8 cellular contexts compared by ENCODE assay signal in the genomic region with DNA sequence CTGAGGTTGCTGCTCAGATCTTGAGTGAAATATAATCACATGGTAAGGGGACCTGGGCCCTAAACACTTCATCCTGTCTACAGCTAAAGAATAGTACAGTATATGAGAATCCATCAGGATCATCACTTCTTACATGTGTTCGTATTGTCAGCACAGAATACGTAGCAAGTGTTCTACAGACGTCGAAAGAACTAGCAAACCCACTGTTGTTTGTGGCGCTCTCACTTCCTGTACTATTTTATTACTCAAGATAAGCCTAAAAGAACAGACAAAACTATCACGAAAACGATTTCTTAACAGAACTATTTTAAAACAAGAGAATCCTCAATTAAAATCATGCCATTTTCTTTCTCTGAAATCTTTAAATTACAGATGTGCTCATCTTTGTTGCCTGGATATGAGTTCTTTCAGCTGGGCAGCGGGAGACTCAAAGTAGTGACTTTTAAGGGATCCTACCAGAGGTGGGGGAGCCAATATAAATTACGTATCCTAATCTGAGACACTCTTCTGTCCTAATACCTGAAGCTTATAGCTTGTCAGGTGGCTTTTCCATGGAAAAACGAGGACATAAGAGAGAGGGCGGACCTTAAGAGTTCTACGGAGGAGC. TPM values are rescaled to one million over a fixed set of nuclear protein-coding genes. Genes with fewer than 3 reads are reported as not detected.
DNase-seq lines count a peak whose midpoint lies in the region; ATAC-seq lines count a peak whose summit lies in the region.

No MANE protein-coding gene starts in this region.

- peaks cover 34% of the 10 kb centered on the region for H3K4me1 Mint-ChIP-seq in activated naive CD8-positive, alpha-beta T cell treated with anti-CD3 and anti-CD28 coated beads, Interleukin-2, amount 50 U/mL, for 24 hours
- H3K4me1 Mint-ChIP-seq in stimulated activated effector memory CD8-positive, alpha-beta T cell treated with anti-CD3 and anti-CD28 coated beads, Interleukin-12 subunit alpha, Interleukin-12 subunit beta, amount 100 ng/mL, for 72 hours, result peaks cover 22% of the 10 kb centered on the region

- H3K27ac Mint-ChIP-seq in activated naive CD8-positive, alpha-beta T cell treated with anti-CD3 and anti-CD28 coated beads, Interleukin-2, amount 50 U/mL, for 24 hours, result peak overlapping the region; percentile 100
- peak overlapping the region; percentile 100 for H3K27ac Mint-ChIP-seq in stimulated activated effector memory CD8-positive, alpha-beta T cell treated with anti-CD3 and anti-CD28 coated beads, Interleukin-12 subunit alpha, Interleukin-12 subunit beta, amount 100 ng/mL, for 72 hours

- H3K9me3 ChIP-seq in iPS-18c (ENCODE audit: control insufficient read depth, insufficient read depth, low read length), result peaks cover 2% of the 10 kb centered on the region

- H3K9me3 Mint-ChIP-seq in activated naive CD8-positive, alpha-beta T cell treated with anti-CD3 and anti-CD28 coated beads, Interleukin-2, amount 50 U/mL, for 24 hours, result no peaks in the 10 kb centered on the region
- H3K9me3 Mint-ChIP-seq in stimulated activated effector memory CD8-positive, alpha-beta T cell treated with anti-CD3 and anti-CD28 coated beads, Interleukin-12 subunit alpha, Interleukin-12 subunit beta, amount 100 ng/mL, for 72 hours, result no peaks in the 10 kb centered on the region

- ATAC-seq in activated naive CD8-positive, alpha-beta T cell treated with anti-CD3 and anti-CD28 coated beads, Interleukin-2, amount 50 U/mL, for 24 hours, result peak; percentile 25
- peak; percentile 40 for ATAC-seq in stimulated activated effector memory CD8-positive, alpha-beta T cell treated with anti-CD3 and anti-CD28 coated beads, Interleukin-12 subunit alpha, Interleukin-12 subunit beta, amount 100 ng/mL, for 72 hours
- ATAC-seq in HG03354 (IDR thresholded peaks at IDR 0.05; ENCODE audit: poor library complexity, severe bottlenecking, unreplicated experiment), result no peak

- H3K27me3 Mint-ChIP-seq in activated naive CD8-positive, alpha-beta T cell treated with anti-CD3 and anti-CD28 coated beads, Interleukin-2, amount 50 U/mL, for 24 hours, result no peaks in the 10 kb centered on the region

- H3K36me3 Mint-ChIP-seq in activated naive CD8-positive, alpha-beta T cell treated with anti-CD3 and anti-CD28 coated beads, Interleukin-2, amount 50 U/mL, for 24 hours (ENCODE audit: low read depth), result peaks cover 24% of the 10 kb centered on the region
- peaks cover 61% of the 10 kb centered on the region for H3K36me3 Mint-ChIP-seq in stimulated activated effector memory CD8-positive, alpha-beta T cell treated with anti-CD3 and anti-CD28 coated beads, Interleukin-12 subunit alpha, Interleukin-12 subunit beta, amount 100 ng/mL, for 72 hours

- DNase-seq in activated gamma-delta T cell treated with Interleukin-2 at 50 U/mL for 16 hours, result peak; percentile 22
- no peak for DNase-seq in activated gamma-delta T cell (lab: John Stamatoyannopoulos, UW)
- DNase-seq in M059J (ENCODE audit: low read depth), result peak; percentile 27
- no peak for DNase-seq in activated naive CD8-positive, alpha-beta T cell treated with anti-CD3 and anti-CD28 coated beads, Interleukin-2, amount 50 U/mL, for 24 hours
- DNase-seq in stimulated activated effector memory CD8-positive, alpha-beta T cell treated with anti-CD3 and anti-CD28 coated beads, Interleukin-12 subunit alpha, Interleukin-12 subunit beta, amount 100 ng/mL, for 72 hours (ENCODE audit: low spot score in 2 of 2), result no peak
- no peak for DNase-seq in NCI-H2171 treated with DMSO at 0.1 percent for 48 hours (lab: John Stamatoyannopoulos, UW)

- peak overlapping the region; percentile 94 for H3K4me3 Mint-ChIP-seq in activated naive CD8-positive, alpha-beta T cell treated with anti-CD3 and anti-CD28 coated beads, Interleukin-2, amount 50 U/mL, for 24 hours
- peak overlapping the region; percentile 98 for H3K4me3 Mint-ChIP-seq in stimulated activated effector memory CD8-positive, alpha-beta T cell treated with anti-CD3 and anti-CD28 coated beads, Interleukin-12 subunit alpha, Interleukin-12 subunit beta, amount 100 ng/mL, for 72 hours

- H3K4me3 ChIP-seq in iPS-18c (ENCODE audit: insufficient read depth, low read depth, low read length), result peak overlapping the region; percentile 100

RNA-seq across cellular contexts. Expression of a gene that starts 0.7 kb away (rescaled TPM):
- 32.7 and 49.6 TPM in 2 replicates for total RNA-seq in M059J (2014; rRNA removed; shearing (Covaris generic))

RNA-seq across cellular contexts. Expression of a gene that starts 1.4 kb away (rescaled TPM):
- total RNA-seq in M059J (2014; rRNA removed; shearing (Covaris generic)), result 190 and 259 TPM in 2 replicates

RNA-seq across cellular contexts. Expression of a gene that starts 56.2 kb away (rescaled TPM):
- 51.5 and 96.3 TPM in 2 replicates for total RNA-seq in M059J (2014; rRNA removed; shearing (Covaris generic))

Comparison
In these comparisons a context has a peak if more than half of its experiments do, and no peak if none do; other contexts are left out.
1. DNase-seq: peak in activated gamma-delta T cell treated with Interleukin-2 at 50 U/mL for 16 hours (single experiment) and M059J (single experiment); none in activated gamma-delta T cell (single experiment), activated naive CD8-positive, alpha-beta T cell treated with anti-CD3 and anti-CD28 coated beads, Interleukin-2, amount 50 U/mL, for 24 hours (single experiment), stimulated activated effector memory CD8-positive, alpha-beta T cell treated with anti-CD3 and anti-CD28 coated beads, Interleukin-12 subunit alpha, Interleukin-12 subunit beta, amount 100 ng/mL, for 72 hours (0 of 2) and NCI-H2171 treated with DMSO at 0.1 percent for 48 hours (single experiment).